ENCODE assay signal across 8 cellular contexts in the genomic region with DNA sequence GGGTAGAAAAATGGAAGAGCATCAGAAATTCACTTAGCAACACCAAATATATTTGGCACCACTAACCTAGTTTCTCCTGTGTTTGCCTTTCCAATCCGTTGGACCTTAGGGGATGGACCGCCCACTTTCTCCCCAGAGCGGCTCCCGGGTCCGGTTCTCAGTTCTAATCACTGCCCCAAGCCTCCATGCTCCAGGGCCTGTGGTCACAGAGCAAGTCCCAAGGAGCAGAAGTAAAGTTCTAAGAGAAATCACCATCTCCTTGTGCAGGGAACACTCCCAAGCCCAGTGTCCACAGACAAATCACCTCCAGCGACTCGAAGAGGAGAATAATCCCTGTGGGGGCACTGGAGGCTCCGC. TPM values are rescaled to one million over a fixed set of nuclear protein-coding genes. Genes with fewer than 3 reads are reported as not detected.
DNase-seq lines count a peak whose midpoint lies in the region; ATAC-seq and TF ChIP-seq lines count a peak whose summit lies in the region.

No MANE protein-coding gene starts in this region.

- no peak for TF ChIP-seq POLR2A in esophagus muscularis mucosa (IDR thresholded peaks at IDR 0.05; ENCODE audit: low read depth)

- WGBS in esophagus muscularis mucosa = 4% methylated on average over 8 of the region's 8 CpGs

- CTCF ChIA-PET in Panc1 (lab: Charles Lee) = no interaction called here

- intact Hi-C loops in Panc1 (cut with micrococcal nuclease; ENCODE audit: unreplicated experiment) = no loop called here
- intact Hi-C loops in esophagus muscularis mucosa (cut with DNase I) = loop anchor here (10.0 kb wide), 1 partner anchor 105 kb away; no protein-coding TSS in a partner anchor

- ATAC-seq in stimulated activated naive CD8-positive, alpha-beta T cell treated with anti-CD3 and anti-CD28 coated beads, Interleukin-15, Interleukin-2, amounts not matched to agents 100 U/mL and 50 U/mL, for 24 hours = no peak
- ATAC-seq in Panc1 = peak; percentile 45; the same call in 1 of the 2 replicates

- peaks cover 44% of the 10 kb centered on the region for H3K27me3 Mint-ChIP-seq in stimulated activated naive CD8-positive, alpha-beta T cell treated with anti-CD3 and anti-CD28 coated beads, Interleukin-15, Interleukin-2, amounts not matched to agents 100 ng/mL and 50 ng/mL, for 24 hours
- H3K27me3 Mint-ChIP-seq in neural crest cell (ENCODE audit: low read depth) = peaks cover 68% of the 10 kb centered on the region

- H3K4me1 ChIP-seq in Panc1 (ENCODE audit: control insufficient read depth, insufficient read depth, low read length) (no peaks in the 10 kb centered on the region), esophagus muscularis mucosa (peaks cover 12 to 29% (median 22%) of the 10 kb centered on the region in 4 donors)

- in situ Hi-C loops in Panc1 (cut with HindIII; ENCODE audit: low pct_unique_long_range_greater_than_20kb, low sequenced_read_pairs) = no loop called here

- TF ChIP-seq EP300 in esophagus muscularis mucosa (IDR thresholded peaks at IDR 0.05) = no peak

- TF ChIP-seq CTCF in Panc1 (IDR thresholded peaks at IDR 0.05) (no peak), esophagus muscularis mucosa (IDR thresholded peaks at IDR 0.05) (no peak), neural crest cell (conservative IDR thresholded peaks at IDR 0.05) (no peak)

- no TSS peak for BruUV-seq in Panc1 (replicated peaks; lab: Mats Ljungman, UMichigan)

- H3K9me3 ChIP-seq in Panc1 (ENCODE audit: control insufficient read depth, insufficient read depth, low read depth, low read length) = no peaks in the 10 kb centered on the region
- H3K9me3 ChIP-seq in esophagus muscularis mucosa = no peaks in the 10 kb centered on the region

- no peaks in the 10 kb centered on the region for H3K36me3 Mint-ChIP-seq in stimulated activated naive CD8-positive, alpha-beta T cell treated with anti-CD3 and anti-CD28 coated beads, Interleukin-15, Interleukin-2, amounts not matched to agents 100 ng/mL and 50 ng/mL, for 24 hours (ENCODE audit: low read depth)
- no peaks in the 10 kb centered on the region for H3K36me3 Mint-ChIP-seq in neural crest cell (ENCODE audit: low read depth)

- H3K27me3 ChIP-seq in Panc1 (ENCODE audit: control insufficient read depth, insufficient read depth, low read length) (no peaks in the 10 kb centered on the region), esophagus muscularis mucosa (no peaks in the 10 kb centered on the region)

- no peaks in the 10 kb centered on the region for H3K9me3 Mint-ChIP-seq in stimulated activated naive CD8-positive, alpha-beta T cell treated with anti-CD3 and anti-CD28 coated beads, Interleukin-15, Interleukin-2, amounts not matched to agents 100 ng/mL and 50 ng/mL, for 24 hours
- H3K9me3 Mint-ChIP-seq in neural crest cell = no peaks in the 10 kb centered on the region

- peak overlapping the region; percentile 33 for H3K4me3 ChIP-seq in Panc1 (ENCODE audit: low read depth in 2 of 2, low read length in 2 of 2)
- peak overlapping the region; percentile 83 to 88 (median 84) for H3K4me3 ChIP-seq in esophagus muscularis mucosa

- H3K4me1 Mint-ChIP-seq in stimulated activated naive CD8-positive, alpha-beta T cell treated with anti-CD3 and anti-CD28 coated beads, Interleukin-15, Interleukin-2, amounts not matched to agents 100 ng/mL and 50 ng/mL, for 24 hours (ENCODE audit: low read depth) = peaks cover 17% of the 10 kb centered on the region
- H3K4me1 Mint-ChIP-seq in neural crest cell = peaks cover 19% of the 10 kb centered on the region

- H3K4me3 Mint-ChIP-seq in stimulated activated naive CD8-positive, alpha-beta T cell treated with anti-CD3 and anti-CD28 coated beads, Interleukin-15, Interleukin-2, amounts not matched to agents 100 ng/mL and 50 ng/mL, for 24 hours = peak overlapping the region; percentile 78
- H3K4me3 Mint-ChIP-seq in neural crest cell = peak overlapping the region; percentile 90

- H3K27ac ChIP-seq in Panc1 (ENCODE audit: low read length) (no peak overlapping the region), esophagus muscularis mucosa (replicated peaks in 1 of 4) (peak overlapping the region; percentile 78 to 86 (median 80))

- POLR2A ChIA-PET in Panc1 (lab: Charles Lee) = no interaction called here

- no peak for DNase-seq in stimulated activated naive CD8-positive, alpha-beta T cell treated with anti-CD3 and anti-CD28 coated beads, Interleukin-15, Interleukin-2, amounts not matched to agents 100 U/mL and 50 U/mL, for 24 hours
- DNase-seq in Panc1 (ENCODE audit: low read depth, low spot score) (no peak), esophagus muscularis mucosa (ENCODE audit: extremely low spot score) (no peak), neural crest cell (ENCODE audit: low read depth, low spot score) (no peak), amniotic stem cell (lab: John Stamatoyannopoulos, UW) (no peak), Kasumi-1 (lab: John Stamatoyannopoulos, UW) (no peak)
- no peak for DNase-seq in activated naive CD4-positive, alpha-beta T cell treated with Interleukin-2 at 50 U/mL for 16 hours

- H3K27ac Mint-ChIP-seq in stimulated activated naive CD8-positive, alpha-beta T cell treated with anti-CD3 and anti-CD28 coated beads, Interleukin-15, Interleukin-2, amounts not matched to agents 100 ng/mL and 50 ng/mL, for 24 hours = no peak overlapping the region
- H3K27ac Mint-ChIP-seq in neural crest cell (ENCODE audit: unreplicated experiment) = no peak overlapping the region

- H3K36me3 ChIP-seq in Panc1 (ENCODE audit: control insufficient read depth, insufficient read depth, low read length) (no peaks in the 10 kb centered on the region; the same call in 1 of the 2 replicates), esophagus muscularis mucosa (no peaks in the 10 kb centered on the region)

RNA-seq across cellular contexts. Expression of gene SLC1A1, which starts 0.7 kb away (rescaled TPM):
- 0.05 TPM for total RNA-seq in Panc1 (2021; ENCODE audit: unreplicated experiment)
- polyA plus RNA-seq in Panc1 (2012; ENCODE audit: insufficient read length) = not detected
- total RNA-seq in esophagus muscularis mucosa = 1 to 10 TPM; 2.0 to 3.5 (median 2.1) TPM
- total RNA-seq in neural crest cell = 0.89 and 0.96 TPM in 2 replicates
